Comparison of ENCODE assay signal across 1 cellular context in the genomic region with DNA sequence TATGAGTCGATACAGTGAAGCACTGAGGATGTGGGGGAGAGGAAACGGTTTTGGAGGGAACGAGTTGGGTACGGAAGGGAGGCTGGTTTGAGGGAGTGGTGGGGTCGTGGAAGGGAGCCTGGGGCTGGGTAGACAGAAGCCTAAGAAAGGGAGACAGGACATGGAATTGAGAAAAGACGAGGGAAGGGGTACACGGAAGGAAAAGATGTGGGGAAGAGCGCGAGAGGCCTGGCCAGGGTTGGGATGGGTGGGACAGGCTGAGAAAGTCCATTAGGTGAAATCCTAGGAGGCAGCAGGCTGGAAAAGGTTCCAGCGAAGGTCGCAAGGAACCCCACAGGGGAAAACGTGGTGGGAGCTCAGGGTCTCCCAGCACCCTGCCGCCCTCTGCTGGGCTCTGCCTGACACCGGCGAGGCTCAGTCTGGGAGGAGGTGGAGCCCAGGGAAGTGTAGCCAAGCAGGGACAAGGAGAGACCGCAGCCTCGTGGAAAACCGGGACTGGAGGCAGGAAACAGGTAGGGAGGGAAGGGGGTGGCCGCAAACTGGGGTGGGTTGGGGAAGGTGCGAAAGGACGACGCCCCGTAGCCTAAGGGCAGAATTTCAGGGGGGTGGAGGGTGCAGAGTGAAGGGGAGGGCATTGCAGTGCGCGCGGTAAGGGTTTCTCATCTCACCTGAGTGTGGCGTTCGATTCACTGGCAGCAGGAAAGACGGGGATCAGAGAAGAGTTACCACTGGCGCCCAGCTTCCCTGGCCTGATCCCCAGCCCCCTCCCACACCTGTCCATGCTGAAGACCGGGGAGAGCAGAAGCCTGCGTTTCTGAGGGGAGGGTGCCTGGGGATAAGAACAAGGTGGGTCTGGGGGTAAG.
TF ChIP-seq lines count a peak whose summit lies in the region.

No MANE protein-coding gene starts in this region.

TF ChIP-seq in SK-N-SH treated with all-trans-retinoic acid at 6 μM for 48 hours, 23 proteins besides CTCF, POLR2A, EP300 and RAD21 (continued from another document):
- TF ChIP-seq, protein P1, sequence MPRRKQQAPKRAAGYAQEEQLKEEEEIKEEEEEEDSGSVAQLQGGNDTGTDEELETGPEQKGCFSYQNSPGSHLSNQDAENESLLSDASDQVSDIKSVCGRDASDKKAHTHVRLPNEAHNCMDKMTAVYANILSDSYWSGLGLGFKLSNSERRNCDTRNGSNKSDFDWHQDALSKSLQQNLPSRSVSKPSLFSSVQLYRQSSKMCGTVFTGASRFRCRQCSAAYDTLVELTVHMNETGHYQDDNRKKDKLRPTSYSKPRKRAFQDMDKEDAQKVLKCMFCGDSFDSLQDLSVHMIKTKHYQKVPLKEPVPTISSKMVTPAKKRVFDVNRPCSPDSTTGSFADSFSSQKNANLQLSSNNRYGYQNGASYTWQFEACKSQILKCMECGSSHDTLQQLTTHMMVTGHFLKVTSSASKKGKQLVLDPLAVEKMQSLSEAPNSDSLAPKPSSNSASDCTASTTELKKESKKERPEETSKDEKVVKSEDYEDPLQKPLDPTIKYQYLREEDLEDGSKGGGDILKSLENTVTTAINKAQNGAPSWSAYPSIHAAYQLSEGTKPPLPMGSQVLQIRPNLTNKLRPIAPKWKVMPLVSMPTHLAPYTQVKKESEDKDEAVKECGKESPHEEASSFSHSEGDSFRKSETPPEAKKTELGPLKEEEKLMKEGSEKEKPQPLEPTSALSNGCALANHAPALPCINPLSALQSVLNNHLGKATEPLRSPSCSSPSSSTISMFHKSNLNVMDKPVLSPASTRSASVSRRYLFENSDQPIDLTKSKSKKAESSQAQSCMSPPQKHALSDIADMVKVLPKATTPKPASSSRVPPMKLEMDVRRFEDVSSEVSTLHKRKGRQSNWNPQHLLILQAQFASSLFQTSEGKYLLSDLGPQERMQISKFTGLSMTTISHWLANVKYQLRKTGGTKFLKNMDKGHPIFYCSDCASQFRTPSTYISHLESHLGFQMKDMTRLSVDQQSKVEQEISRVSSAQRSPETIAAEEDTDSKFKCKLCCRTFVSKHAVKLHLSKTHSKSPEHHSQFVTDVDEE (CRISPR knock-in tag; IDR thresholded peaks at IDR 0.05), result no peak
- TF ChIP-seq BACH2 (CRISPR knock-in tag; IDR thresholded peaks at IDR 0.05; ENCODE audit: borderline replicate concordance), result no peak
- no peak for TF ChIP-seq TCF4 (CRISPR knock-in tag; IDR thresholded peaks at IDR 0.05; ENCODE audit: borderline replicate concordance)
- no peak for TF ChIP-seq ESRRG (CRISPR knock-in tag; IDR thresholded peaks at IDR 0.05)
- no peak for TF ChIP-seq TOX (CRISPR knock-in tag; IDR thresholded peaks at IDR 0.05; ENCODE audit: borderline replicate concordance)
